ENCODE assay signal across 1 cellular context in genomic region chr20:34363062-34364012, GRCh38.
TF ChIP-seq lines count a peak whose summit lies in the region.

Gene ITCH (plus strand): TSS chr20:34363273. CDS start chr20:34393812, 30,539 bp downstream.

TF ChIP-seq in HepG2, 621 proteins besides CTCF, POLR2A, EP300 and RAD21 (continued from another document and continues in another):
- TF ChIP-seq DNMT1 (CRISPR knock-in tag; IDR thresholded peaks at IDR 0.05) (no peak), NRL (CRISPR knock-in tag; IDR thresholded peaks at IDR 0.05; ENCODE audit: borderline replicate concordance) (peak; percentile 95), NFKB2 (CRISPR knock-in tag; IDR thresholded peaks at IDR 0.05; ENCODE audit: borderline replicate concordance) (peak; percentile 92), FLYWCH1 (CRISPR knock-in tag; IDR thresholded peaks at IDR 0.05) (0 out of 2 replicates have a peak, but pooled peaks have one; percentile 58), ZNF607 (CRISPR knock-in tag; IDR thresholded peaks at IDR 0.05; ENCODE audit: borderline replicate concordance) (peak; percentile 33; the same call in 1 of the 2 replicates), ZBTB39 (CRISPR knock-in tag; IDR thresholded peaks at IDR 0.05) (peak; percentile 43; the same call in 1 of the 2 replicates), ZFYVE20 (CRISPR knock-in tag; IDR thresholded peaks at IDR 0.05; ENCODE audit: borderline replicate concordance, low read depth) (0 out of 2 replicates have a peak, but pooled peaks have one; percentile 72), U2AF2 (IDR thresholded peaks at IDR 0.05; ENCODE audit: low read depth, low read length) (no peak; the same call in 1 of the 2 replicates), ZNF496 (CRISPR knock-in tag; IDR thresholded peaks at IDR 0.05; ENCODE audit: insufficient replicate concordance) (no peak), SYNCRIP (IDR thresholded peaks at IDR 0.05; ENCODE audit: insufficient read depth, low read depth, low read length) (no peak), AGO1 (IDR thresholded peaks at IDR 0.05; ENCODE audit: low read depth, low read length, poor library complexity, severe bottlenecking) (no peak), FOXA1 (IDR thresholded peaks at IDR 0.05) (no peak), FOXA1 (CRISPR knock-in tag; IDR thresholded peaks at IDR 0.05) (0 out of 2 replicates have a peak, but pooled peaks have one; percentile 10), BRCA1 (CRISPR knock-in tag; IDR thresholded peaks at IDR 0.05) (no peak), ZBTB43 (CRISPR knock-in tag; conservative IDR thresholded peaks at IDR 0.05) (0 out of 2 replicates have a peak, but pooled peaks have one; percentile 52), HOXA7 (CRISPR knock-in tag; IDR thresholded peaks at IDR 0.05) (no peak), ZNF256 (CRISPR knock-in tag; conservative IDR thresholded peaks at IDR 0.05) (peak; percentile 89; the same call in 1 of the 2 replicates), ZNF619 (CRISPR knock-in tag; IDR thresholded peaks at IDR 0.05) (0 out of 2 replicates have a peak, but pooled peaks have one; percentile 92), ZFP62 (CRISPR knock-in tag; IDR thresholded peaks at IDR 0.05) (peak; percentile 85; the same call in 1 of the 2 replicates), POGK (CRISPR knock-in tag; conservative IDR thresholded peaks at IDR 0.05) (peak; percentile 85; the same call in 1 of the 2 replicates), ATF7-NPFF (CRISPR knock-in tag; IDR thresholded peaks at IDR 0.05; ENCODE audit: low read depth) (no peak; the same call in none of the 2 replicates), ARHGAP35 (CRISPR knock-in tag; IDR thresholded peaks at IDR 0.05; ENCODE audit: borderline replicate concordance) (peak; percentile 77; the same call in 1 of the 2 replicates), POGZ (CRISPR knock-in tag; IDR thresholded peaks at IDR 0.05) (peak; percentile 18; the same call in 1 of the 2 replicates), ZFP91 (CRISPR knock-in tag; IDR thresholded peaks at IDR 0.05; ENCODE audit: borderline replicate concordance) (peak; percentile 58; the same call in 1 of the 2 replicates), ZNF510 (CRISPR knock-in tag; IDR thresholded peaks at IDR 0.05; ENCODE audit: low read depth) (peak; percentile 67; the same call in 1 of the 2 replicates), ELF1 (CRISPR knock-in tag; IDR thresholded peaks at IDR 0.05) (peak; percentile 98), GTF2F1 (IDR thresholded peaks at IDR 0.05; ENCODE audit: low read length) (peak; percentile 75; the same call in 1 of the 2 replicates), ZNF570 (CRISPR knock-in tag; IDR thresholded peaks at IDR 0.05; ENCODE audit: borderline replicate concordance) (no peak), ZEB1 (IDR thresholded peaks at IDR 0.05; ENCODE audit: insufficient replicate concordance, low read depth) (peak; percentile 83), ZNF891 (CRISPR knock-in tag; IDR thresholded peaks at IDR 0.05) (peak; percentile 96), SKI (IDR thresholded peaks at IDR 0.05; ENCODE audit: partially characterized antibody) (peak; percentile 83), ZNF329 (CRISPR knock-in tag; IDR thresholded peaks at IDR 0.05; ENCODE audit: low read depth) (peak; percentile 60), SSRP1 (CRISPR knock-in tag; IDR thresholded peaks at IDR 0.05) (no peak), ZNF234 (CRISPR knock-in tag; conservative IDR thresholded peaks at IDR 0.05) (peak; percentile 79; the same call in 1 of the 2 replicates), ZNF503 (CRISPR knock-in tag; IDR thresholded peaks at IDR 0.05) (peak; percentile 66)
- TF ChIP-seq, protein P1, sequence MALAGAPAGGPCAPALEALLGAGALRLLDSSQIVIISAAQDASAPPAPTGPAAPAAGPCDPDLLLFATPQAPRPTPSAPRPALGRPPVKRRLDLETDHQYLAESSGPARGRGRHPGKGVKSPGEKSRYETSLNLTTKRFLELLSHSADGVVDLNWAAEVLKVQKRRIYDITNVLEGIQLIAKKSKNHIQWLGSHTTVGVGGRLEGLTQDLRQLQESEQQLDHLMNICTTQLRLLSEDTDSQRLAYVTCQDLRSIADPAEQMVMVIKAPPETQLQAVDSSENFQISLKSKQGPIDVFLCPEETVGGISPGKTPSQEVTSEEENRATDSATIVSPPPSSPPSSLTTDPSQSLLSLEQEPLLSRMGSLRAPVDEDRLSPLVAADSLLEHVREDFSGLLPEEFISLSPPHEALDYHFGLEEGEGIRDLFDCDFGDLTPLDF (CRISPR knock-in tag; IDR thresholded peaks at IDR 0.05), result peak; percentile 75
- TF ChIP-seq, protein P2, sequence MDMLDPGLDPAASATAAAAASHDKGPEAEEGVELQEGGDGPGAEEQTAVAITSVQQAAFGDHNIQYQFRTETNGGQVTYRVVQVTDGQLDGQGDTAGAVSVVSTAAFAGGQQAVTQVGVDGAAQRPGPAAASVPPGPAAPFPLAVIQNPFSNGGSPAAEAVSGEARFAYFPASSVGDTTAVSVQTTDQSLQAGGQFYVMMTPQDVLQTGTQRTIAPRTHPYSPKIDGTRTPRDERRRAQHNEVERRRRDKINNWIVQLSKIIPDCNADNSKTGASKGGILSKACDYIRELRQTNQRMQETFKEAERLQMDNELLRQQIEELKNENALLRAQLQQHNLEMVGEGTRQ (IDR thresholded peaks at IDR 0.05; ENCODE audit: low read depth, low read length), result no peak
- TF ChIP-seq, protein P2 (CRISPR knock-in tag; IDR thresholded peaks at IDR 0.05; ENCODE audit: borderline replicate concordance), result no peak; the same call in 1 of the 2 replicates
- TF ChIP-seq, protein P3, sequence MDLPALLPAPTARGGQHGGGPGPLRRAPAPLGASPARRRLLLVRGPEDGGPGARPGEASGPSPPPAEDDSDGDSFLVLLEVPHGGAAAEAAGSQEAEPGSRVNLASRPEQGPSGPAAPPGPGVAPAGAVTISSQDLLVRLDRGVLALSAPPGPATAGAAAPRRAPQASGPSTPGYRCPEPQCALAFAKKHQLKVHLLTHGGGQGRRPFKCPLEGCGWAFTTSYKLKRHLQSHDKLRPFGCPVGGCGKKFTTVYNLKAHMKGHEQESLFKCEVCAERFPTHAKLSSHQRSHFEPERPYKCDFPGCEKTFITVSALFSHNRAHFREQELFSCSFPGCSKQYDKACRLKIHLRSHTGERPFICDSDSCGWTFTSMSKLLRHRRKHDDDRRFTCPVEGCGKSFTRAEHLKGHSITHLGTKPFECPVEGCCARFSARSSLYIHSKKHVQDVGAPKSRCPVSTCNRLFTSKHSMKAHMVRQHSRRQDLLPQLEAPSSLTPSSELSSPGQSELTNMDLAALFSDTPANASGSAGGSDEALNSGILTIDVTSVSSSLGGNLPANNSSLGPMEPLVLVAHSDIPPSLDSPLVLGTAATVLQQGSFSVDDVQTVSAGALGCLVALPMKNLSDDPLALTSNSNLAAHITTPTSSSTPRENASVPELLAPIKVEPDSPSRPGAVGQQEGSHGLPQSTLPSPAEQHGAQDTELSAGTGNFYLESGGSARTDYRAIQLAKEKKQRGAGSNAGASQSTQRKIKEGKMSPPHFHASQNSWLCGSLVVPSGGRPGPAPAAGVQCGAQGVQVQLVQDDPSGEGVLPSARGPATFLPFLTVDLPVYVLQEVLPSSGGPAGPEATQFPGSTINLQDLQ (CRISPR knock-in tag; IDR thresholded peaks at IDR 0.05), result 0 out of 2 replicates have a peak, but pooled peaks have one; percentile 62
- TF ChIP-seq, protein P4, sequence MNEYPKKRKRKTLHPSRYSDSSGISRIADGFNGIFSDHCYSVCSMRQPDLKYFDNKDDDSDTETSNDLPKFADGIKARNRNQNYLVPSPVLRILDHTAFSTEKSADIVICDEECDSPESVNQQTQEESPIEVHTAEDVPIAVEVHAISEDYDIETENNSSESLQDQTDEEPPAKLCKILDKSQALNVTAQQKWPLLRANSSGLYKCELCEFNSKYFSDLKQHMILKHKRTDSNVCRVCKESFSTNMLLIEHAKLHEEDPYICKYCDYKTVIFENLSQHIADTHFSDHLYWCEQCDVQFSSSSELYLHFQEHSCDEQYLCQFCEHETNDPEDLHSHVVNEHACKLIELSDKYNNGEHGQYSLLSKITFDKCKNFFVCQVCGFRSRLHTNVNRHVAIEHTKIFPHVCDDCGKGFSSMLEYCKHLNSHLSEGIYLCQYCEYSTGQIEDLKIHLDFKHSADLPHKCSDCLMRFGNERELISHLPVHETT (CRISPR knock-in tag; conservative IDR thresholded peaks at IDR 0.05), result 0 out of 2 replicates have a peak, but pooled peaks have one; percentile 24
